Comparison of ENCODE assay signal across 12 cellular contexts in the genomic region with DNA sequence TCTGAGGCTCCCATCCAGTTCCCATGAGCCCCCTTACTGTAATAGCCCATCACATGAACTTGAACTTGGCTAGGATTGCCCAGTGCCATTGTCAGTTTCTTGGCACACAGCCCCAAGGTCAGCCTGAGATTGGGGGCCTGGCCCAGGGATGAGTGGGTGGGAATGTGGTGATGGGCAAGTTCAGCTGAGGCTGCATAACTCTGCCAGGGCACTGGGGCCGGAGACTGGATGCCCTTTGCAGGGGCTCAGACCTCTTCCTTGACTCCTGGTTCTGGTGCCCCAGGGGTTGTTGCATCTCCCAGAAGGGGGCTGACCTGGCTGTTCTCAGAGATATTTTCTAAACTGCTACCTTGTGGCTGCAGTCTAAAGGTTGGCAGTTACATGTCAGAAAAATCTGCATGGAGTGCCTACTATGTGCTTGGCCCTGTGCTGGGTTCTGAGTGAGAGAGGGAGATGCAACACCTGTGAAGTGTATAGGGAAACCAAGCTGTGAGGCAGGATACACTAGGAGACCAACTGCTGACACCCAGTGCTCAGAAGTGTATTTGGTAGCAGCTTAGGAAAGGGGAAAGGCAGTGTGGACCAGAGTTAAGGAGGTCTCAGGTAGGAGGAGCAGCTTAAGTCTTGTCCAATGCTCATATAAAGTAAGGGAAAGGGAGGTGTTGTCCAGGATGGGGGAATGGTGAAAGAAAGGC.
A peak's percentile ranks its signal among the peaks of the same experiment; 100 is the strongest.
DNase-seq lines count a peak whose midpoint lies in the region; ATAC-seq, FAIRE-seq and TF ChIP-seq lines count a peak whose summit lies in the region.
"Had no signal": no experiment of that assay in that cellular context is flagged by ENCODE, and none has a peak within 500 bp of the region (broad histone marks: within the 10 kb centered on the region; RNA-seq: fewer than 3 reads in every experiment).

No MANE protein-coding gene starts in this region.

- no peak overlapping the region for H3K4me2 ChIP-seq in K562 (ENCODE audit: insufficient read depth, low read length)

- intact Hi-C loops in K562 (cut with micrococcal nuclease): no loop called here

- no peak for FAIRE-seq in K562 (lab: Jason Lieb, UNC)

- no peaks in the 10 kb centered on the region for H4K20me1 ChIP-seq in K562 (replicated peaks; ENCODE audit: control insufficient read depth, insufficient read depth, low read length)
- H4K20me1 ChIP-seq: BLaER1 had no signal

- H3K9me3 ChIP-seq in K562 (replicated peaks; ENCODE audit: control insufficient read depth, insufficient read depth, low read depth, low read length): no peaks in the 10 kb centered on the region
- H3K9me3 ChIP-seq: BLaER1, SJSA1 had no signal

- no peak for TF ChIP-seq RAD21 in K562 (CRISPR knock-in tag; conservative IDR thresholded peaks at IDR 0.05 in 1 of 2, IDR thresholded peaks at IDR 0.05 in 1 of 2)

- H3K79me2 ChIP-seq in K562 (ENCODE audit: control insufficient read depth, insufficient read depth, low read length): no peaks in the 10 kb centered on the region

- H3K4me3 Mint-ChIP-seq in HFFc6 (no peak overlapping the region), type B pancreatic cell (no peak overlapping the region)
- H3K4me3 Mint-ChIP-seq in stimulated activated naive B cell treated with anti-CD40 and anti-IgM and Interleukin-4, amounts not matched to agents 10 μg/mL and 1 μg/mL and 100 μg/mL, for 72 hours: no peak overlapping the region
- H3K4me3 Mint-ChIP-seq: H9 had no signal

- H2AFZ ChIP-seq in K562 (ENCODE audit: low read depth, low read length): peak overlapping the region; percentile 52

- no peak overlapping the region for H3K9ac ChIP-seq in K562 (ENCODE audit: insufficient read depth in 1 of 2, low read depth in 2 of 2, low read length in 2 of 2)
- H3K9ac ChIP-seq: BLaER1 had no signal

- H3K9me1 ChIP-seq in K562 (ENCODE audit: control insufficient read depth, insufficient read depth, low read length): no peaks in the 10 kb centered on the region

- WGBS in K562 (ENCODE audit: insufficient coverage, low coverage, missing lambda C conversion rate): 75% methylated on average over 1 of the region's 1 CpG

- BruUV-seq in K562 (replicated peaks; lab: Mats Ljungman, UMichigan): no TSS peak

- POLR2A ChIA-PET in K562 (lab: Yijun Ruan, JAX): no interaction called here

- H3K27me3 Mint-ChIP-seq in HFFc6 (ENCODE audit: insufficient read depth) (peaks cover 2% of the 10 kb centered on the region), type B pancreatic cell (peaks cover 4% of the 10 kb centered on the region)
- no peaks in the 10 kb centered on the region for H3K27me3 Mint-ChIP-seq in stimulated activated naive B cell treated with anti-CD40 and anti-IgM and Interleukin-4, amounts not matched to agents 10 μg/mL and 1 μg/mL and 100 μg/mL, for 72 hours

- TF ChIP-seq EP300 in K562 (IDR thresholded peaks at IDR 0.05; ENCODE audit: low read length): no peak

- H3K4me1 Mint-ChIP-seq in HFFc6 (ENCODE audit: low read depth): peaks cover 75% of the 10 kb centered on the region
- H3K4me1 Mint-ChIP-seq in type B pancreatic cell (ENCODE audit: unreplicated experiment): peaks cover 23% of the 10 kb centered on the region
- no peaks in the 10 kb centered on the region for H3K4me1 Mint-ChIP-seq in stimulated activated naive B cell treated with anti-CD40 and anti-IgM and Interleukin-4, amounts not matched to agents 10 μg/mL and 1 μg/mL and 100 μg/mL, for 72 hours

- in situ Hi-C loops in K562 (cut with MboI): no loop called here

- peaks cover 23 to 33% of the 10 kb centered on the region in 2 experiments for H3K4me1 ChIP-seq in K562 (replicated peaks in 1 of 2; ENCODE audit: control insufficient read depth in 2 of 2, insufficient read depth in 2 of 2, low read length in 2 of 2)

- CTCF ChIA-PET in K562 (lab: Yijun Ruan, JAX; ENCODE audit: low intra/inter-chr PET ratio): no interaction called here

- H3K27ac ChIP-seq in K562 (ENCODE audit: extremely low read depth, low read depth, low read length): no peak overlapping the region; the same call in 2 of the 3 replicates
- H3K27ac ChIP-seq: BLaER1, SJSA1 had no signal

- ATAC-seq in K562 (no peak), GM19397 (IDR thresholded peaks at IDR 0.05; ENCODE audit: unreplicated experiment) (no peak)
- no peak for ATAC-seq in stimulated activated naive B cell treated with anti-CD40 and anti-IgM and Interleukin-4, amounts not matched to agents 10 μg/mL and 1 μg/mL and 100 μg/mL, for 72 hours (replicated peaks)

- H3K36me3 Mint-ChIP-seq in HFFc6 (ENCODE audit: low read depth) (no peaks in the 10 kb centered on the region), type B pancreatic cell (no peaks in the 10 kb centered on the region)
- no peaks in the 10 kb centered on the region for H3K36me3 Mint-ChIP-seq in stimulated activated naive B cell treated with anti-CD40 and anti-IgM and Interleukin-4, amounts not matched to agents 10 μg/mL and 1 μg/mL and 100 μg/mL, for 72 hours

- H3K27ac Mint-ChIP-seq in HFFc6 (peak overlapping the region; percentile 96), type B pancreatic cell (no peak overlapping the region)
- H3K27ac Mint-ChIP-seq in stimulated activated naive B cell treated with anti-CD40 and anti-IgM and Interleukin-4, amounts not matched to agents 10 μg/mL and 1 μg/mL and 100 μg/mL, for 72 hours: no peak overlapping the region
- H3K27ac Mint-ChIP-seq: H9 had no signal

- H3K36me3 ChIP-seq in K562 (ENCODE audit: control insufficient read depth, insufficient read depth, low read length): no peaks in the 10 kb centered on the region
- H3K36me3 ChIP-seq: BLaER1, SJSA1 had no signal

- no peak for TF ChIP-seq POLR2A in K562 (conservative IDR thresholded peaks at IDR 0.05)

- H3K27me3 ChIP-seq in K562 (ENCODE audit: control insufficient read depth in 2 of 2, insufficient read depth in 2 of 2, low read length in 2 of 2): no peaks in the 10 kb centered on the region
- H3K27me3 ChIP-seq: BLaER1, SJSA1 had no signal

- H3K9me3 Mint-ChIP-seq in HFFc6 (no peaks in the 10 kb centered on the region), type B pancreatic cell (no peaks in the 10 kb centered on the region)
- H3K9me3 Mint-ChIP-seq in stimulated activated naive B cell treated with anti-CD40 and anti-IgM and Interleukin-4, amounts not matched to agents 10 μg/mL and 1 μg/mL and 100 μg/mL, for 72 hours: no peaks in the 10 kb centered on the region
- H3K9me3 Mint-ChIP-seq: H9 had no signal

- no peak for DNase-seq in HFFc6
- no peak for DNase-seq in K562 (ENCODE audit: extremely low read depth in 1 of 4, low spot score in 3 of 4)
- peak; percentile 4 for DNase-seq in mucosa of gallbladder (ENCODE audit: low spot score)
- peak; percentile 22 for DNase-seq in type B pancreatic cell (ENCODE audit: extremely low spot score, unreplicated experiment)
- DNase-seq in stimulated activated CD4-positive, alpha-beta T cell treated with anti-CD3 and anti-CD28 coated beads, Interleukin-1b, Interleukin-23, amount 100 ng/mL, for 48 hours: no peak
- no peak for DNase-seq in stimulated activated naive B cell treated with anti-CD40 and anti-IgM and Interleukin-4, amounts not matched to agents 10 μg/mL and 1 μg/mL and 100 μg/mL, for 72 hours
- DNase-seq: H9; NCI-H345; NK-92 treated with Interleukin-12 subunit alpha and Interleukin-12 subunit beta, amount 100 ng/mL, for 24 hours had no signal

- TF ChIP-seq CTCF in HFFc6 (IDR thresholded peaks at IDR 0.05): no peak
- no peak for TF ChIP-seq CTCF in K562 (IDR thresholded peaks at IDR 0.05 in 2 of 3, conservative IDR thresholded peaks at IDR 0.05 in 1 of 3; ENCODE audit: insufficient read depth in 2 of 3, low read depth in 1 of 3, low read length in 3 of 3)
- TF ChIP-seq CTCF in type B pancreatic cell (conservative IDR thresholded peaks at IDR 0.05): no peak

- H3K4me3 ChIP-seq in K562: no peak overlapping the region
- H3K4me3 ChIP-seq: BLaER1, SJSA1 had no signal

TF ChIP-seq in K562, 482 proteins besides CTCF, POLR2A, EP300 and RAD21 (continues in another document):
- no peak for TF ChIP-seq RBM34 (IDR thresholded peaks at IDR 0.05; ENCODE audit: borderline replicate concordance, insufficient read depth, low read length)
- TF ChIP-seq, protein P1, sequence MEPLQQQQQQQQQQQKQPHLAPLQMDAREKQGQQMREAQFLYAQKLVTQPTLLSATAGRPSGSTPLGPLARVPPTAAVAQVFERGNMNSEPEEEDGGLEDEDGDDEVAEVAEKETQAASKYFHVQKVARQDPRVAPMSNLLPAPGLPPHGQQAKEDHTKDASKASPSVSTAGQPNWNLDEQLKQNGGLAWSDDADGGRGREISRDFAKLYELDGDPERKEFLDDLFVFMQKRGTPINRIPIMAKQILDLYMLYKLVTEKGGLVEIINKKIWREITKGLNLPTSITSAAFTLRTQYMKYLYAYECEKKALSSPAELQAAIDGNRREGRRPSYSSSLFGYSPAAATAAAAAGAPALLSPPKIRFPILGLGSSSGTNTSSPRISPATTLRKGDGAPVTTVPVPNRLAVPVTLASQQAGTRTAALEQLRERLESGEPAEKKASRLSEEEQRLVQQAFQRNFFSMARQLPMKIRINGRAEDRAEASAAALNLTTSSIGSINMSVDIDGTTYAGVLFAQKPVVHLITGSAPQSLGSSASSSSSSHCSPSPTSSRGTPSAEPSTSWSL (CRISPR knock-in tag; IDR thresholded peaks at IDR 0.05; ENCODE audit: borderline replicate concordance): no peak
- TF ChIP-seq, protein P2, sequence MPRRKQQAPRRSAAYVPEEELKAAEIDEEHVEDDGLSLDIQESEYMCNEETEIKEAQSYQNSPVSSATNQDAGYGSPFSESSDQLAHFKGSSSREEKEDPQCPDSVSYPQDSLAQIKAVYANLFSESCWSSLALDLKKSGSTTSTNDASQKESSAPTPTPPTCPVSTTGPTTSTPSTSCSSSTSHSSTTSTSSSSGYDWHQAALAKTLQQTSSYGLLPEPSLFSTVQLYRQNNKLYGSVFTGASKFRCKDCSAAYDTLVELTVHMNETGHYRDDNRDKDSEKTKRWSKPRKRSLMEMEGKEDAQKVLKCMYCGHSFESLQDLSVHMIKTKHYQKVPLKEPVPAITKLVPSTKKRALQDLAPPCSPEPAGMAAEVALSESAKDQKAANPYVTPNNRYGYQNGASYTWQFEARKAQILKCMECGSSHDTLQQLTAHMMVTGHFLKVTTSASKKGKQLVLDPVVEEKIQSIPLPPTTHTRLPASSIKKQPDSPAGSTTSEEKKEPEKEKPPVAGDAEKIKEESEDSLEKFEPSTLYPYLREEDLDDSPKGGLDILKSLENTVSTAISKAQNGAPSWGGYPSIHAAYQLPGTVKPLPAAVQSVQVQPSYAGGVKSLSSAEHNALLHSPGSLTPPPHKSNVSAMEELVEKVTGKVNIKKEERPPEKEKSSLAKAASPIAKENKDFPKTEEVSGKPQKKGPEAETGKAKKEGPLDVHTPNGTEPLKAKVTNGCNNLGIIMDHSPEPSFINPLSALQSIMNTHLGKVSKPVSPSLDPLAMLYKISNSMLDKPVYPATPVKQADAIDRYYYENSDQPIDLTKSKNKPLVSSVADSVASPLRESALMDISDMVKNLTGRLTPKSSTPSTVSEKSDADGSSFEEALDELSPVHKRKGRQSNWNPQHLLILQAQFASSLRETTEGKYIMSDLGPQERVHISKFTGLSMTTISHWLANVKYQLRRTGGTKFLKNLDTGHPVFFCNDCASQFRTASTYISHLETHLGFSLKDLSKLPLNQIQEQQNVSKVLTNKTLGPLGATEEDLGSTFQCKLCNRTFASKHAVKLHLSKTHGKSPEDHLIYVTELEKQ (CRISPR knock-in tag; IDR thresholded peaks at IDR 0.05): no peak
- TF ChIP-seq BCOR (IDR thresholded peaks at IDR 0.05): no peak
- TF ChIP-seq ZFP36 (IDR thresholded peaks at IDR 0.05; ENCODE audit: low read depth, low read length, partially characterized antibody): no peak

Comparison
In these comparisons a context has a peak if more than half of its experiments do, and no peak if none do; other contexts are left out.
1. DNase-seq: peak in mucosa of gallbladder (single experiment) and type B pancreatic cell (single experiment); none in HFFc6 (single experiment), K562 (0 of 4), stimulated activated CD4-positive, alpha-beta T cell treated with anti-CD3 and anti-CD28 coated beads, Interleukin-1b, Interleukin-23, amount 100 ng/mL, for 48 hours (single experiment) and stimulated activated naive B cell treated with anti-CD40 and anti-IgM and Interleukin-4, amounts not matched to agents 10 μg/mL and 1 μg/mL and 100 μg/mL, for 72 hours (single experiment).